ENCODE assay signal across 29 cellular contexts in genomic region chr7:42145539-42145938, GRCh38.
"Had no signal": no experiment of that assay in that cellular context is flagged by ENCODE, and none has a peak within 500 bp of the region (broad histone marks: within the 10 kb centered on the region; RNA-seq: fewer than 3 reads in every experiment).

No MANE protein-coding gene starts in this region.

- H3K4me1 ChIP-seq: foreskin keratinocyte had no signal

- DNase-seq: activated CD4-positive, alpha-beta memory T cell treated with anti-CD3 and anti-CD28 coated beads for 36 hours; activated CD4-positive, alpha-beta T cell treated with anti-CD3 and anti-CD28 coated beads for 36 hours; activated CD4-positive, alpha-beta T cell treated with anti-CD3 and anti-CD28 coated beads, Interleukin-2, amount 10 ng/mL, durations not matched to agents 24 days and 14 days; activated CD4-positive, CD25-positive, alpha-beta regulatory T cell; activated CD4-positive, CD25-positive, alpha-beta regulatory T cell treated with anti-CD3 and anti-CD28 coated beads, Interleukin-2, amount 50 U/mL, for 72 hours; activated CD8-positive, alpha-beta memory T cell treated with anti-CD3 and anti-CD28 coated beads, Interleukin-2, amount 10 ng/mL, durations not matched to agents 7 days and 5 days; activated CD8-positive, alpha-beta memory T cell treated with anti-CD3 and anti-CD28 coated beads, Interleukin-2, amount 50 U/mL, for 4 hours; activated CD8-positive, alpha-beta T cell treated with anti-CD3 and anti-CD28 coated beads, Interleukin-2, amount 10 ng/mL, durations not matched to agents 7 days and 5 days; activated gamma-delta T cell; activated naive CD4-positive, alpha-beta T cell; activated naive CD4-positive, alpha-beta T cell treated with anti-CD3 and anti-CD28 coated beads, Interleukin-2, amount 10 ng/mL, durations not matched to agents 7 days and 5 days; activated naive CD8-positive, alpha-beta T cell treated with anti-CD3 and anti-CD28 coated beads, Interleukin-2, amount 10 ng/mL, durations not matched to agents 7 days and 5 days; activated T-cell treated with anti-CD3 and anti-CD28 coated beads, Interleukin-2, amount 50 U/mL, for 1 hour; activated T-cell treated with anti-CD3 and anti-CD28 coated beads, Interleukin-2, amount 50 U/mL, for 48 hours; brain microvascular endothelial cell; dorsolateral prefrontal cortex; effector memory CD4-positive, alpha-beta T cell; endodermal cell; foreskin keratinocyte; gastrocnemius medialis; glutamatergic neuron; T-helper 2 cell had no signal

- H3K9me3 Mint-ChIP-seq: activated CD4-positive, alpha-beta memory T cell treated with anti-CD3 and anti-CD28 coated beads for 36 hours; activated CD4-positive, alpha-beta T cell treated with anti-CD3 and anti-CD28 coated beads, Interleukin-2, amount 10 ng/mL, durations not matched to agents 24 days and 14 days; activated naive CD4-positive, alpha-beta T cell treated with anti-CD3 and anti-CD28 coated beads, Interleukin-2, amount 10 ng/mL, durations not matched to agents 7 days and 5 days; activated naive CD4-positive, alpha-beta T cell treated with anti-CD3 and anti-CD28 coated beads, Interleukin-2, amount 50 U/mL, for 72 hours; activated naive CD8-positive, alpha-beta T cell treated with anti-CD3 and anti-CD28 coated beads, Interleukin-2, amount 10 ng/mL, durations not matched to agents 7 days and 5 days; activated T-helper 1 cell treated with anti-CD3 and anti-CD28 coated beads, Interleukin-12 subunit alpha, Interleukin-12 subunit beta, Interleukin-2, Interleukin-4 antibody, amounts not matched to agents 30 ng/mL and 10 ng/mL and 1 ng/mL, durations not matched to agents 14 hours and 24 hours and 36 hours; dendritic cell treated with granulocyte-macrophage colony-stimulating factor and Interleukin-4, amounts not matched to agents 40 ng/mL and 50 ng/mL, for 4 days; endodermal cell had no signal

- H3K4me1 Mint-ChIP-seq: activated CD4-positive, alpha-beta T cell treated with anti-CD3 and anti-CD28 coated beads for 36 hours; activated CD4-positive, alpha-beta T cell treated with anti-CD3 and anti-CD28 coated beads, Interleukin-2, amount 10 ng/mL, durations not matched to agents 24 days and 14 days; activated CD8-positive, alpha-beta memory T cell treated with anti-CD3 and anti-CD28 coated beads, Interleukin-2, amount 10 ng/mL, durations not matched to agents 7 days and 5 days; activated naive CD4-positive, alpha-beta T cell treated with anti-CD3 and anti-CD28 coated beads, Interleukin-2, amount 10 ng/mL, durations not matched to agents 7 days and 5 days; activated naive CD8-positive, alpha-beta T cell treated with anti-CD3 and anti-CD28 coated beads, Interleukin-2, amount 10 ng/mL, durations not matched to agents 7 days and 5 days; central memory CD8-positive, alpha-beta T cell; endodermal cell had no signal

- H3K27me3 ChIP-seq: ascending aorta, brain microvascular endothelial cell, foreskin keratinocyte, gastrocnemius medialis had no signal

- H3K27ac ChIP-seq: ascending aorta, brain microvascular endothelial cell, coronary artery, dorsolateral prefrontal cortex, foreskin keratinocyte, gastrocnemius medialis had no signal

- ATAC-seq: activated CD4-positive, alpha-beta T cell treated with anti-CD3 and anti-CD28 coated beads for 36 hours; activated CD8-positive, alpha-beta memory T cell treated with anti-CD3 and anti-CD28 coated beads, Interleukin-2, amount 10 ng/mL, durations not matched to agents 7 days and 5 days; activated CD8-positive, alpha-beta T cell treated with anti-CD3 and anti-CD28 coated beads, Interleukin-2, amount 10 ng/mL, durations not matched to agents 7 days and 5 days; activated naive CD4-positive, alpha-beta T cell treated with anti-CD3 and anti-CD28 coated beads, Interleukin-2, amount 50 U/mL, for 72 hours; esophagus mucosa; foreskin keratinocyte; gastrocnemius medialis had no signal

- H3K27ac Mint-ChIP-seq: activated CD4-positive, alpha-beta memory T cell treated with anti-CD3 and anti-CD28 coated beads for 36 hours; activated CD4-positive, alpha-beta T cell treated with anti-CD3 and anti-CD28 coated beads for 36 hours; activated CD4-positive, alpha-beta T cell treated with anti-CD3 and anti-CD28 coated beads, Interleukin-2, amount 10 ng/mL, durations not matched to agents 24 days and 14 days; activated CD8-positive, alpha-beta memory T cell treated with anti-CD3 and anti-CD28 coated beads, Interleukin-2, amount 10 ng/mL, durations not matched to agents 7 days and 5 days; activated CD8-positive, alpha-beta T cell treated with anti-CD3 and anti-CD28 coated beads, Interleukin-2, amount 10 ng/mL, durations not matched to agents 7 days and 5 days; activated naive CD4-positive, alpha-beta T cell treated with anti-CD3 and anti-CD28 coated beads, Interleukin-2, amount 10 ng/mL, durations not matched to agents 7 days and 5 days; activated naive CD4-positive, alpha-beta T cell treated with anti-CD3 and anti-CD28 coated beads, Interleukin-2, amount 50 U/mL, for 72 hours; activated naive CD8-positive, alpha-beta T cell treated with anti-CD3 and anti-CD28 coated beads, Interleukin-2, amount 10 ng/mL, durations not matched to agents 7 days and 5 days; activated T-helper 1 cell treated with anti-CD3 and anti-CD28 coated beads, Interleukin-12 subunit alpha, Interleukin-12 subunit beta, Interleukin-2, Interleukin-4 antibody, amounts not matched to agents 30 ng/mL and 10 ng/mL and 1 ng/mL, durations not matched to agents 14 hours and 24 hours and 36 hours; dendritic cell treated with granulocyte-macrophage colony-stimulating factor and Interleukin-4, amounts not matched to agents 40 ng/mL and 50 ng/mL, for 4 days; endodermal cell had no signal

- H3K4me3 Mint-ChIP-seq: activated CD4-positive, alpha-beta memory T cell treated with anti-CD3 and anti-CD28 coated beads for 36 hours; activated CD4-positive, alpha-beta T cell treated with anti-CD3 and anti-CD28 coated beads for 36 hours; activated CD4-positive, alpha-beta T cell treated with anti-CD3 and anti-CD28 coated beads, Interleukin-2, amount 10 ng/mL, durations not matched to agents 24 days and 14 days; activated CD8-positive, alpha-beta memory T cell treated with anti-CD3 and anti-CD28 coated beads, Interleukin-2, amount 10 ng/mL, durations not matched to agents 7 days and 5 days; activated CD8-positive, alpha-beta T cell treated with anti-CD3 and anti-CD28 coated beads, Interleukin-2, amount 10 ng/mL, durations not matched to agents 7 days and 5 days; activated naive CD4-positive, alpha-beta T cell treated with anti-CD3 and anti-CD28 coated beads, Interleukin-2, amount 10 ng/mL, durations not matched to agents 7 days and 5 days; activated naive CD8-positive, alpha-beta T cell treated with anti-CD3 and anti-CD28 coated beads, Interleukin-2, amount 10 ng/mL, durations not matched to agents 7 days and 5 days; activated T-helper 1 cell treated with anti-CD3 and anti-CD28 coated beads, Interleukin-12 subunit alpha, Interleukin-12 subunit beta, Interleukin-2, Interleukin-4 antibody, amounts not matched to agents 30 ng/mL and 10 ng/mL and 1 ng/mL, durations not matched to agents 14 hours and 24 hours and 36 hours; central memory CD8-positive, alpha-beta T cell; dendritic cell treated with granulocyte-macrophage colony-stimulating factor and Interleukin-4, amounts not matched to agents 40 ng/mL and 50 ng/mL, for 4 days; endodermal cell had no signal

- H3K9me3 ChIP-seq: ascending aorta, gastrocnemius medialis had no signal

- H3K27me3 Mint-ChIP-seq: activated CD4-positive, alpha-beta memory T cell treated with anti-CD3 and anti-CD28 coated beads for 36 hours; activated CD4-positive, alpha-beta T cell treated with anti-CD3 and anti-CD28 coated beads, Interleukin-2, amount 10 ng/mL, durations not matched to agents 24 days and 14 days; central memory CD8-positive, alpha-beta T cell had no signal

- H3K36me3 ChIP-seq: ascending aorta, brain microvascular endothelial cell, gastrocnemius medialis had no signal

- H3K36me3 Mint-ChIP-seq: activated CD4-positive, alpha-beta memory T cell treated with anti-CD3 and anti-CD28 coated beads for 36 hours; activated CD8-positive, alpha-beta memory T cell treated with anti-CD3 and anti-CD28 coated beads, Interleukin-2, amount 10 ng/mL, durations not matched to agents 7 days and 5 days; activated naive CD4-positive, alpha-beta T cell treated with anti-CD3 and anti-CD28 coated beads, Interleukin-2, amount 10 ng/mL, durations not matched to agents 7 days and 5 days; activated naive CD4-positive, alpha-beta T cell treated with anti-CD3 and anti-CD28 coated beads, Interleukin-2, amount 50 U/mL, for 72 hours; activated naive CD8-positive, alpha-beta T cell treated with anti-CD3 and anti-CD28 coated beads, Interleukin-2, amount 10 ng/mL, durations not matched to agents 7 days and 5 days had no signal

- H3K4me3 ChIP-seq: ascending aorta, coronary artery, dorsolateral prefrontal cortex, gastrocnemius medialis had no signal
